ENCODE assay signal across 22 cellular contexts in the genomic region with DNA sequence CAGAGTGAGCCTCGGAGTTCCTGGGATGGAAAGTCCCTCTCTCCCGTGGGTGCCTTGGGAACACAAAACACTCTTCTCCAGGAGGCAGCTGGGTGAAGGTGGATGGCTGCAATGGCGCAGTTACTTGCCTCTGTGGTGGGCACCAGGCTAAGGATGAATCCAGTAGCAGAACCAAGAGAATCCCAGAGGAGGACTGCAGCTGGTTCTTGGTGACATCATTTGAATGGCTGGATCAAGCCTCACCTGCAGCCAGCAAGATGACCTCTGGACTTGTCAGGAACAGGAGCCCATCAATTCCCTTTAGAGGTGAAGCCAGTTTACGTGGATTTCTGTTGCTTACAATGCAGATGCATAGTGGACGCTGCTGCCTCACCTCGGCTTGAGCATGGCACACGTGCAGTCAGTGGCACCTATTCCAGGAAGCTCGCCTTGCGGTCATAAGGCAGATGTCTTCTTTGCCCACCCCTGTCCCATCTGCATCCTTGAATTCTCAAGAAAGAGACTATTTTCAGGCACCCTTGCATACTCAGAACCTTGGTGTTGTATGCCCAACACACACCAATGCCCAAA. TPM values are rescaled to one million over a fixed set of nuclear protein-coding genes. Genes with fewer than 3 reads are reported as not detected.
"Had no signal": no experiment of that assay in that cellular context is flagged by ENCODE, and none has a peak within 500 bp of the region (broad histone marks: within the 10 kb centered on the region; RNA-seq: fewer than 3 reads in every experiment).

No MANE protein-coding gene starts in this region.

- H3K4me1 ChIP-seq: body of pancreas, gastrocnemius medialis, heart right ventricle, prostate gland, thyroid gland, uterus had no signal

- H3K27me3 ChIP-seq: body of pancreas, gastrocnemius medialis, neutrophil, thyroid gland, uterus had no signal

- H3K27me3 Mint-ChIP-seq: activated CD4-positive, alpha-beta memory T cell treated with anti-CD3 and anti-CD28 coated beads for 36 hours; activated CD8-positive, alpha-beta memory T cell treated with anti-CD3 and anti-CD28 coated beads, Interleukin-2, amount 10 ng/mL, durations not matched to agents 7 days and 5 days had no signal

- H3K4me1 Mint-ChIP-seq: activated CD8-positive, alpha-beta memory T cell treated with anti-CD3 and anti-CD28 coated beads, Interleukin-2, amount 10 ng/mL, durations not matched to agents 7 days and 5 days; stimulated activated effector memory CD8-positive, alpha-beta T cell treated with anti-CD3 and anti-CD28 coated beads, Interleukin-12 subunit alpha, Interleukin-12 subunit beta, amount 100 ng/mL, for 72 hours had no signal

- H3K9me3 Mint-ChIP-seq: activated CD4-positive, alpha-beta memory T cell treated with anti-CD3 and anti-CD28 coated beads for 36 hours; activated naive CD4-positive, alpha-beta T cell treated with anti-CD3 and anti-CD28 coated beads, Interleukin-2, amount 50 U/mL, for 72 hours; naive thymus-derived CD8-positive, alpha-beta T cell; stimulated activated effector memory CD8-positive, alpha-beta T cell treated with anti-CD3 and anti-CD28 coated beads, Interleukin-12 subunit alpha, Interleukin-12 subunit beta, amount 100 ng/mL, for 72 hours had no signal

- H3K27ac ChIP-seq: body of pancreas, gastrocnemius medialis, heart right ventricle, neutrophil, prostate gland, thyroid gland, uterus, VCaP had no signal

- H3K36me3 Mint-ChIP-seq: activated CD4-positive, alpha-beta memory T cell treated with anti-CD3 and anti-CD28 coated beads for 36 hours; activated CD8-positive, alpha-beta memory T cell treated with anti-CD3 and anti-CD28 coated beads, Interleukin-2, amount 10 ng/mL, durations not matched to agents 7 days and 5 days; activated naive CD4-positive, alpha-beta T cell treated with anti-CD3 and anti-CD28 coated beads, Interleukin-2, amount 50 U/mL, for 72 hours; naive thymus-derived CD8-positive, alpha-beta T cell; stimulated activated effector memory CD8-positive, alpha-beta T cell treated with anti-CD3 and anti-CD28 coated beads, Interleukin-12 subunit alpha, Interleukin-12 subunit beta, amount 100 ng/mL, for 72 hours had no signal

- H3K9me3 ChIP-seq: body of pancreas, gastrocnemius medialis, heart right ventricle, mucosa of descending colon, neutrophil, prostate gland, thyroid gland, uterus had no signal

- H3K27ac Mint-ChIP-seq: activated CD4-positive, alpha-beta memory T cell treated with anti-CD3 and anti-CD28 coated beads for 36 hours; activated CD8-positive, alpha-beta memory T cell treated with anti-CD3 and anti-CD28 coated beads, Interleukin-2, amount 10 ng/mL, durations not matched to agents 7 days and 5 days; activated naive CD4-positive, alpha-beta T cell treated with anti-CD3 and anti-CD28 coated beads, Interleukin-2, amount 50 U/mL, for 72 hours; stimulated activated effector memory CD8-positive, alpha-beta T cell treated with anti-CD3 and anti-CD28 coated beads, Interleukin-12 subunit alpha, Interleukin-12 subunit beta, amount 100 ng/mL, for 72 hours had no signal

- H3K4me3 Mint-ChIP-seq: activated CD4-positive, alpha-beta memory T cell treated with anti-CD3 and anti-CD28 coated beads for 36 hours; activated CD8-positive, alpha-beta memory T cell treated with anti-CD3 and anti-CD28 coated beads, Interleukin-2, amount 10 ng/mL, durations not matched to agents 7 days and 5 days; stimulated activated effector memory CD8-positive, alpha-beta T cell treated with anti-CD3 and anti-CD28 coated beads, Interleukin-12 subunit alpha, Interleukin-12 subunit beta, amount 100 ng/mL, for 72 hours had no signal

- ATAC-seq: activated CD8-positive, alpha-beta memory T cell treated with anti-CD3 and anti-CD28 coated beads, Interleukin-2, amount 10 ng/mL, durations not matched to agents 7 days and 5 days; activated naive CD4-positive, alpha-beta T cell treated with anti-CD3 and anti-CD28 coated beads, Interleukin-2, amount 50 U/mL, for 72 hours; gastrocnemius medialis; naive thymus-derived CD8-positive, alpha-beta T cell; right cardiac atrium had no signal

- DNase-seq: activated CD4-positive, alpha-beta memory T cell treated with anti-CD3 and anti-CD28 coated beads for 36 hours; activated CD8-positive, alpha-beta memory T cell treated with anti-CD3 and anti-CD28 coated beads, Interleukin-2, amount 10 ng/mL, durations not matched to agents 7 days and 5 days; activated T-cell treated with anti-CD3 and anti-CD28 coated beads, Interleukin-2, amount 50 U/mL, for 1 hour; central memory CD4-positive, alpha-beta T cell; cortex of kidney; effector CD8-positive, alpha-beta T cell; gastrocnemius medialis; heart right ventricle; mucosa of descending colon; right cardiac atrium; T-helper 1 cell; T1000; thyroid gland; uterus had no signal

- H3K36me3 ChIP-seq: gastrocnemius medialis, heart right ventricle, neutrophil, prostate gland, thyroid gland, uterus had no signal

- H3K4me3 ChIP-seq: body of pancreas, gastrocnemius medialis, heart right ventricle, mucosa of descending colon, prostate gland, thyroid gland, uterus had no signal

RNA-seq across cellular contexts. Expression of a gene that starts 34.1 kb away (rescaled TPM):
- total RNA-seq: activated CD4-positive, alpha-beta memory T cell treated with anti-CD3 and anti-CD28 coated beads for 36 hours; activated CD8-positive, alpha-beta memory T cell treated with anti-CD3 and anti-CD28 coated beads, Interleukin-2, amount 10 ng/mL, durations not matched to agents 7 days and 5 days; activated naive CD4-positive, alpha-beta T cell treated with anti-CD3 and anti-CD28 coated beads, Interleukin-2, amount 50 U/mL, for 72 hours; naive thymus-derived CD8-positive, alpha-beta T cell; SK-MEL-5 had no signal
